25 cellular contexts compared by ENCODE assay signal in genomic region chr22:30908051-30908461, GRCh38.
"Had no signal": no experiment of that assay in that cellular context is flagged by ENCODE, and none has a peak within 500 bp of the region (broad histone marks: within the 10 kb centered on the region; RNA-seq: fewer than 3 reads in every experiment).

No MANE protein-coding gene starts in this region.

- H3K4me3 ChIP-seq: esophagus squamous epithelium, left lung, mucosa of descending colon, pancreas, prostate gland, vagina had no signal

- H3K9me3 ChIP-seq: esophagus squamous epithelium, left lung, mucosa of descending colon, neutrophil, pancreas, prostate gland, vagina had no signal

- DNase-seq: activated CD4-positive, alpha-beta T cell treated with anti-CD3 and anti-CD28 coated beads for 48 hours; activated CD4-positive, alpha-beta T cell treated with anti-CD3 and anti-CD28 coated beads, Interleukin-2, amount 50 U/mL, for 48 hours; activated naive CD8-positive, alpha-beta T cell treated with anti-CD3 and anti-CD28 coated beads, Interleukin-2, amount 50 U/mL, for 24 hours; activated T-cell treated with anti-CD3 and anti-CD28 coated beads, Interleukin-2, amount 50 U/mL, for 48 hours; amygdala; central memory CD4-positive, alpha-beta T cell; esophagus squamous epithelium; left lung; pancreas; retina; small intestine; stimulated activated CD4-positive, alpha-beta T cell treated with anti-CD3 and anti-CD28 coated beads, Interleukin-1b, Interleukin-23, amount 100 ng/mL, for 48 hours; stimulated activated naive B cell treated with anti-CD40 and anti-IgM and Interleukin-4, amounts not matched to agents 10 μg/mL and 1 μg/mL and 100 μg/mL, for 72 hours; T-helper 9 cell; trophoblast cell had no signal

- ATAC-seq: activated CD4-positive, CD25-positive, alpha-beta regulatory T cell treated with anti-CD3 and anti-CD28 coated beads, Interleukin-2, amount 50 U/mL, for 24 hours; activated naive CD8-positive, alpha-beta T cell treated with anti-CD3 and anti-CD28 coated beads, Interleukin-2, amount 50 U/mL, for 24 hours; left lung; mucosa of descending colon; pancreas; sciatic nerve; stimulated activated naive B cell treated with anti-CD40 and anti-IgM and Interleukin-4, amounts not matched to agents 10 μg/mL and 1 μg/mL and 100 μg/mL, for 72 hours had no signal

- FAIRE-seq: endothelial cell of umbilical vein, frontal cortex, pancreas, small intestine, TTC549 had no signal

- H3K4me1 ChIP-seq: esophagus squamous epithelium, left lung, pancreas, prostate gland, vagina had no signal

- H3K27me3 ChIP-seq: esophagus squamous epithelium, left lung, neutrophil, pancreas, vagina had no signal

- H3K27ac ChIP-seq: esophagus squamous epithelium, left lung, neutrophil, pancreas, prostate gland, vagina, VCaP had no signal

- H3K36me3 ChIP-seq: neutrophil, pancreas, prostate gland, vagina had no signal
